Comparison of ENCODE assay signal across 33 cellular contexts in the genomic region with DNA sequence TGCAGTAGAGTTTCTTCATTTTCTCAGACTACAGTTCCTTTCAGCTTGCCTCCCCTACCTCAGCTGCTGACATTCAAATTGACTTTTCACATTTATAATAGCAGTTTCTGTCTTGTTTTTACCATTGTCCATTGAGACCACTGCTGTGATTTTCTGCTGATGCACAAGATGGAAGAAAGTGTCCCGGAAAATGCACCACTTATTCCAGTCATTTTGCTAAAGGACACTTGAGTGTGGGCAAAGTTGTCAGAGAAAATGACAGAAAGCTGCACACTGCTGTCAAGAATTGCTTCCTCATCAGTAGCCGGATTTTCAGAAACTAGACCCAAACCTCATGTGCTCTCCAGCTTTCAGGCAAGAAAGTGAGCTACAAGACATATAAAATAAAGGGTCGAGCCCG.
"Had no signal": no experiment of that assay in that cellular context is flagged by ENCODE, and none has a peak within 500 bp of the region (broad histone marks: within the 10 kb centered on the region; RNA-seq: fewer than 3 reads in every experiment).

No MANE protein-coding gene starts in this region.

- H3K36me3 ChIP-seq: adrenal gland, ascending aorta, brain microvascular endothelial cell, WERI-Rb-1 had no signal

- H3K27me3 Mint-ChIP-seq: activated CD4-positive, alpha-beta memory T cell treated with anti-CD3 and anti-CD28 coated beads for 36 hours; activated CD4-positive, alpha-beta T cell treated with anti-CD3 and anti-CD28 coated beads, Interleukin-2, amount 10 ng/mL, durations not matched to agents 24 days and 14 days; activated naive CD4-positive, alpha-beta T cell treated with anti-CD3 and anti-CD28 coated beads, Interleukin-2, amount 50 U/mL, for 24 hours; activated naive CD8-positive, alpha-beta T cell treated with anti-CD3 and anti-CD28 coated beads for 36 hours; activated naive CD8-positive, alpha-beta T cell treated with anti-CD3 and anti-CD28 coated beads, Interleukin-2, amount 50 U/mL, for 24 hours; central memory CD8-positive, alpha-beta T cell; T-helper 17 cell had no signal

- H3K27ac Mint-ChIP-seq: activated B cell treated with CpG ODN at 0.5 μM for 24 hours; activated CD4-positive, alpha-beta memory T cell treated with anti-CD3 and anti-CD28 coated beads for 36 hours; activated CD4-positive, alpha-beta T cell treated with anti-CD3 and anti-CD28 coated beads for 36 hours; activated CD4-positive, alpha-beta T cell treated with anti-CD3 and anti-CD28 coated beads, Interleukin-2, amount 10 ng/mL, durations not matched to agents 24 days and 14 days; activated CD8-positive, alpha-beta memory T cell treated with anti-CD3 and anti-CD28 coated beads, Interleukin-2, amount 10 ng/mL, durations not matched to agents 7 days and 5 days; activated CD8-positive, alpha-beta T cell treated with anti-CD3 and anti-CD28 coated beads, Interleukin-2, amount 10 ng/mL, durations not matched to agents 7 days and 5 days; activated naive CD4-positive, alpha-beta T cell treated with anti-CD3 and anti-CD28 coated beads for 36 hours; activated naive CD4-positive, alpha-beta T cell treated with anti-CD3 and anti-CD28 coated beads, Interleukin-2, amount 50 U/mL, for 24 hours; activated naive CD8-positive, alpha-beta T cell treated with anti-CD3 and anti-CD28 coated beads for 36 hours; activated naive CD8-positive, alpha-beta T cell treated with anti-CD3 and anti-CD28 coated beads, Interleukin-2, amount 50 U/mL, for 24 hours; activated T-helper 1 cell treated with anti-CD3 and anti-CD28 coated beads, Interleukin-12 subunit alpha, Interleukin-12 subunit beta, Interleukin-2, Interleukin-4 antibody, amounts not matched to agents 30 ng/mL and 10 ng/mL and 1 ng/mL, durations not matched to agents 14 hours and 24 hours and 36 hours; activated T-helper 2 cell treated with anti-CD3 and anti-CD28 coated beads, Interferon-gamma antibody, Interleukin-2, Interleukin-4, amounts not matched to agents 10 μg/mL and 5 μg/mL and 100 μg/mL, durations not matched to agents 14 hours and 24 hours and 36 hours; dendritic cell treated with granulocyte-macrophage colony-stimulating factor and Interleukin-4, amounts not matched to agents 40 ng/mL and 50 ng/mL, for 4 days; endodermal cell; T-helper 17 cell; T-helper 2 cell treated with Interferon-gamma antibody and Interleukin-4, amounts not matched to agents 5 μg/mL and 100 μg/mL, for 36 hours had no signal

- DNase-seq: activated B cell treated with CpG ODN at 0.5 μM for 24 hours; activated CD4-positive, alpha-beta memory T cell treated with anti-CD3 and anti-CD28 coated beads for 36 hours; activated CD4-positive, alpha-beta T cell treated with anti-CD3 and anti-CD28 coated beads for 36 hours; activated CD4-positive, alpha-beta T cell treated with anti-CD3 and anti-CD28 coated beads, Interleukin-2, amount 10 ng/mL, durations not matched to agents 24 days and 14 days; activated CD8-positive, alpha-beta memory T cell treated with anti-CD3 and anti-CD28 coated beads, Interleukin-2, amount 10 ng/mL, durations not matched to agents 7 days and 5 days; activated CD8-positive, alpha-beta memory T cell treated with anti-CD3 and anti-CD28 coated beads, Interleukin-2, amount 50 U/mL, for 4 hours; activated CD8-positive, alpha-beta T cell treated with anti-CD3 and anti-CD28 coated beads, Interleukin-2, amount 10 ng/mL, durations not matched to agents 7 days and 5 days; activated effector memory CD4-positive, alpha-beta T cell treated with anti-CD3 and anti-CD28 coated beads, Interleukin-2, amount 50 U/mL, for 16 hours; activated naive CD4-positive, alpha-beta T cell treated with anti-CD3 and anti-CD28 coated beads for 36 hours; activated naive CD8-positive, alpha-beta T cell treated with anti-CD3 and anti-CD28 coated beads for 36 hours; activated naive CD8-positive, alpha-beta T cell treated with anti-CD3 and anti-CD28 coated beads, Interleukin-2, amount 50 U/mL, for 24 hours; activated T-cell treated with anti-CD3 and anti-CD28 coated beads, Interleukin-2, amount 50 U/mL, for 1 hour; activated T-cell treated with anti-CD3 and anti-CD28 coated beads, Interleukin-2, amount 50 U/mL, for 48 hours; adrenal gland; brain microvascular endothelial cell; dorsolateral prefrontal cortex; effector memory CD4-positive, alpha-beta T cell; endodermal cell; foreskin fibroblast; head of caudate nucleus; T-helper 17 cell; T1000; WERI-Rb-1 had no signal

- H3K36me3 Mint-ChIP-seq: activated CD4-positive, alpha-beta memory T cell treated with anti-CD3 and anti-CD28 coated beads for 36 hours; activated CD8-positive, alpha-beta memory T cell treated with anti-CD3 and anti-CD28 coated beads, Interleukin-2, amount 10 ng/mL, durations not matched to agents 7 days and 5 days; activated naive CD4-positive, alpha-beta T cell treated with anti-CD3 and anti-CD28 coated beads, Interleukin-2, amount 50 U/mL, for 24 hours; activated naive CD8-positive, alpha-beta T cell treated with anti-CD3 and anti-CD28 coated beads for 36 hours had no signal

- H3K27me3 ChIP-seq: adrenal gland, ascending aorta, brain microvascular endothelial cell had no signal

- H3K27ac ChIP-seq: adrenal gland, ascending aorta, brain microvascular endothelial cell, coronary artery, dorsolateral prefrontal cortex, WERI-Rb-1 had no signal

- H3K4me3 ChIP-seq: adrenal gland, ascending aorta, coronary artery, dorsolateral prefrontal cortex had no signal

- H3K4me1 ChIP-seq: adrenal gland, ascending aorta had no signal

- H3K9me3 Mint-ChIP-seq: activated B cell treated with CpG ODN at 0.5 μM for 24 hours; activated CD4-positive, alpha-beta T cell treated with anti-CD3 and anti-CD28 coated beads, Interleukin-2, amount 10 ng/mL, durations not matched to agents 24 days and 14 days; activated naive CD4-positive, alpha-beta T cell treated with anti-CD3 and anti-CD28 coated beads for 36 hours; activated naive CD8-positive, alpha-beta T cell treated with anti-CD3 and anti-CD28 coated beads for 36 hours; activated naive CD8-positive, alpha-beta T cell treated with anti-CD3 and anti-CD28 coated beads, Interleukin-2, amount 50 U/mL, for 24 hours; activated T-helper 1 cell treated with anti-CD3 and anti-CD28 coated beads, Interleukin-12 subunit alpha, Interleukin-12 subunit beta, Interleukin-2, Interleukin-4 antibody, amounts not matched to agents 30 ng/mL and 10 ng/mL and 1 ng/mL, durations not matched to agents 14 hours and 24 hours and 36 hours; activated T-helper 2 cell treated with anti-CD3 and anti-CD28 coated beads, Interferon-gamma antibody, Interleukin-2, Interleukin-4, amounts not matched to agents 10 μg/mL and 5 μg/mL and 100 μg/mL, durations not matched to agents 14 hours and 24 hours and 36 hours; dendritic cell treated with granulocyte-macrophage colony-stimulating factor and Interleukin-4, amounts not matched to agents 40 ng/mL and 50 ng/mL, for 4 days; endodermal cell had no signal

- H3K9me3 ChIP-seq: adrenal gland, ascending aorta had no signal

- H3K4me1 Mint-ChIP-seq: activated CD4-positive, alpha-beta T cell treated with anti-CD3 and anti-CD28 coated beads for 36 hours; activated CD4-positive, alpha-beta T cell treated with anti-CD3 and anti-CD28 coated beads, Interleukin-2, amount 10 ng/mL, durations not matched to agents 24 days and 14 days; activated CD8-positive, alpha-beta memory T cell treated with anti-CD3 and anti-CD28 coated beads, Interleukin-2, amount 10 ng/mL, durations not matched to agents 7 days and 5 days; activated naive CD4-positive, alpha-beta T cell treated with anti-CD3 and anti-CD28 coated beads, Interleukin-2, amount 50 U/mL, for 24 hours; activated naive CD8-positive, alpha-beta T cell treated with anti-CD3 and anti-CD28 coated beads for 36 hours; central memory CD8-positive, alpha-beta T cell; endodermal cell; T-helper 17 cell had no signal

- ATAC-seq: activated CD4-positive, alpha-beta T cell treated with anti-CD3 and anti-CD28 coated beads for 36 hours; activated CD4-positive, CD25-positive, alpha-beta regulatory T cell treated with anti-CD3 and anti-CD28 coated beads, Interleukin-2, amount 50 U/mL, for 24 hours; activated CD8-positive, alpha-beta memory T cell treated with anti-CD3 and anti-CD28 coated beads, Interleukin-2, amount 10 ng/mL, durations not matched to agents 7 days and 5 days; activated CD8-positive, alpha-beta T cell treated with anti-CD3 and anti-CD28 coated beads, Interleukin-2, amount 10 ng/mL, durations not matched to agents 7 days and 5 days; activated naive CD8-positive, alpha-beta T cell treated with anti-CD3 and anti-CD28 coated beads, Interleukin-2, amount 50 U/mL, for 24 hours; esophagus mucosa; T-helper 17 cell had no signal

- H3K4me3 Mint-ChIP-seq: activated B cell treated with CpG ODN at 0.5 μM for 24 hours; activated CD4-positive, alpha-beta memory T cell treated with anti-CD3 and anti-CD28 coated beads for 36 hours; activated CD4-positive, alpha-beta T cell treated with anti-CD3 and anti-CD28 coated beads for 36 hours; activated CD4-positive, alpha-beta T cell treated with anti-CD3 and anti-CD28 coated beads, Interleukin-2, amount 10 ng/mL, durations not matched to agents 24 days and 14 days; activated CD8-positive, alpha-beta memory T cell treated with anti-CD3 and anti-CD28 coated beads, Interleukin-2, amount 10 ng/mL, durations not matched to agents 7 days and 5 days; activated CD8-positive, alpha-beta T cell treated with anti-CD3 and anti-CD28 coated beads, Interleukin-2, amount 10 ng/mL, durations not matched to agents 7 days and 5 days; activated naive CD4-positive, alpha-beta T cell treated with anti-CD3 and anti-CD28 coated beads for 36 hours; activated naive CD4-positive, alpha-beta T cell treated with anti-CD3 and anti-CD28 coated beads, Interleukin-2, amount 50 U/mL, for 24 hours; activated naive CD8-positive, alpha-beta T cell treated with anti-CD3 and anti-CD28 coated beads for 36 hours; activated naive CD8-positive, alpha-beta T cell treated with anti-CD3 and anti-CD28 coated beads, Interleukin-2, amount 50 U/mL, for 24 hours; activated T-helper 1 cell treated with anti-CD3 and anti-CD28 coated beads, Interleukin-12 subunit alpha, Interleukin-12 subunit beta, Interleukin-2, Interleukin-4 antibody, amounts not matched to agents 30 ng/mL and 10 ng/mL and 1 ng/mL, durations not matched to agents 14 hours and 24 hours and 36 hours; central memory CD8-positive, alpha-beta T cell; dendritic cell treated with granulocyte-macrophage colony-stimulating factor and Interleukin-4, amounts not matched to agents 40 ng/mL and 50 ng/mL, for 4 days; endodermal cell; T-helper 17 cell; T-helper 2 cell treated with Interferon-gamma antibody and Interleukin-4, amounts not matched to agents 5 μg/mL and 100 μg/mL, for 36 hours had no signal
